In genomic region chr5:68033029-68033428, GRCh38 we compare ENCODE assay signal across 15 cellular contexts.
DNase-seq lines count a peak whose midpoint lies in the region; TF ChIP-seq lines count a peak whose summit lies in the region.
"Had no signal": no experiment of that assay in that cellular context is flagged by ENCODE, and none has a peak within 500 bp of the region (broad histone marks: within the 10 kb centered on the region; RNA-seq: fewer than 3 reads in every experiment).

No MANE protein-coding gene starts in this region.

- no peak for TF ChIP-seq POLR2A in prostate gland (IDR thresholded peaks at IDR 0.05)

- H3K27ac ChIP-seq in WERI-Rb-1 (no peak overlapping the region), hepatocyte (peak overlapping the region; percentile 38), prostate gland (no peak overlapping the region), substantia nigra (ENCODE audit: low read depth, low read length, poor library complexity, severe bottlenecking) (no peak overlapping the region), MM.1S (ENCODE audit: low read length) (no peak overlapping the region)
- H3K27ac ChIP-seq: BLaER1 treated with 17β-estradiol and CSF1 and Interleukin-3, amounts not matched to agents 10 nM and 100 nM had no signal

- H3K27me3 ChIP-seq in WERI-Rb-1 (ENCODE audit: insufficient read depth, low read depth, severe bottlenecking) (no peaks in the 10 kb centered on the region), hepatocyte (no peaks in the 10 kb centered on the region), prostate gland (replicated peaks; ENCODE audit: insufficient read depth) (no peaks in the 10 kb centered on the region), MM.1S (replicated peaks; ENCODE audit: insufficient read depth, low read length) (no peaks in the 10 kb centered on the region)
- H3K27me3 ChIP-seq: BLaER1 treated with 17β-estradiol and CSF1 and Interleukin-3, amounts not matched to agents 10 nM and 100 nM had no signal

- H3K79me2 ChIP-seq in hepatocyte, result no peaks in the 10 kb centered on the region
- H3K79me2 ChIP-seq in MM.1S (ENCODE audit: low read length), result no peaks in the 10 kb centered on the region

- H3K4me3 ChIP-seq in WERI-Rb-1 (ENCODE audit: low read depth, low read length), result no peak overlapping the region
- H3K4me3 ChIP-seq in hepatocyte, result no peak overlapping the region
- H3K4me3 ChIP-seq in prostate gland, result no peak overlapping the region
- no peak overlapping the region for H3K4me3 ChIP-seq in MM.1S (ENCODE audit: low read length)
- H3K4me3 ChIP-seq: BLaER1 treated with 17β-estradiol and CSF1 and Interleukin-3, amounts not matched to agents 10 nM and 100 nM had no signal

- H3F3A ChIP-seq in MM.1S (ENCODE audit: insufficient read depth, low read length), result no peaks in the 10 kb centered on the region

- H3K9me2 ChIP-seq in hepatocyte (replicated peaks; ENCODE audit: insufficient read depth) (no peaks in the 10 kb centered on the region), MM.1S (replicated peaks; ENCODE audit: insufficient read depth, low read length) (no peaks in the 10 kb centered on the region)

- no peak overlapping the region for H3K4me2 ChIP-seq in hepatocyte
- H3K4me2 ChIP-seq in MM.1S (ENCODE audit: low read depth, low read length), result no peak overlapping the region
- H3K4me2 ChIP-seq: BLaER1 treated with 17β-estradiol and CSF1 and Interleukin-3, amounts not matched to agents 10 nM and 100 nM had no signal

- no peak for TF ChIP-seq CTCF in WERI-Rb-1 (IDR thresholded peaks at IDR 0.05; ENCODE audit: low read depth, low read length)
- no peak for TF ChIP-seq CTCF in hepatocyte (IDR thresholded peaks at IDR 0.05; ENCODE audit: poor library complexity)
- no peak for TF ChIP-seq CTCF in prostate gland (IDR thresholded peaks at IDR 0.05)
- no peak for TF ChIP-seq CTCF in MM.1S (IDR thresholded peaks at IDR 0.05; ENCODE audit: low read length)

- H3K4me1 ChIP-seq in hepatocyte (ENCODE audit: insufficient read depth), result peaks cover 36% of the 10 kb centered on the region
- H3K4me1 ChIP-seq in prostate gland (replicated peaks), result no peaks in the 10 kb centered on the region
- H3K4me1 ChIP-seq in MM.1S (ENCODE audit: low read length), result no peaks in the 10 kb centered on the region

- DNase-seq in NCI-H1105 treated with DMSO at 0.1 percent for 48 hours (lab: John Stamatoyannopoulos, UW) (peak; percentile 7), NCI-H1105 (lab: John Stamatoyannopoulos, UW) (no peak), WERI-Rb-1 (peak; percentile 46), hepatocyte (ENCODE audit: low spot score) (no peak), prostate gland (ENCODE audit: low spot score) (peak; percentile 20), substantia nigra (lab: John Stamatoyannopoulos, UW) (no peak), MM.1S (no peak)
- DNase-seq in stimulated activated CD4-positive, alpha-beta T cell treated with anti-CD3 and anti-CD28 coated beads, Interleukin-15, amount 100 ng/mL, for 24 hours, result no peak
- DNase-seq: 8988T, DMS53, NCI-H1048, NCI-H1930, NCI-H510A, SIG-M5 had no signal

- no peaks in the 10 kb centered on the region for H3K9me3 ChIP-seq in WERI-Rb-1 (ENCODE audit: severe bottlenecking)
- H3K9me3 ChIP-seq in hepatocyte (ENCODE audit: low read depth), result no peaks in the 10 kb centered on the region
- H3K9me3 ChIP-seq in prostate gland, result no peaks in the 10 kb centered on the region
- no peaks in the 10 kb centered on the region for H3K9me3 ChIP-seq in MM.1S (replicated peaks; ENCODE audit: insufficient read depth, low read length)
- H3K9me3 ChIP-seq: BLaER1 treated with 17β-estradiol and CSF1 and Interleukin-3, amounts not matched to agents 10 nM and 100 nM had no signal

- no peaks in the 10 kb centered on the region for H3K36me3 ChIP-seq in WERI-Rb-1
- no peaks in the 10 kb centered on the region for H3K36me3 ChIP-seq in hepatocyte (replicated peaks; ENCODE audit: insufficient read depth, low read depth)
- H3K36me3 ChIP-seq in prostate gland, result no peaks in the 10 kb centered on the region
- H3K36me3 ChIP-seq in MM.1S (replicated peaks; ENCODE audit: insufficient read depth, low read length), result no peaks in the 10 kb centered on the region
- H3K36me3 ChIP-seq: BLaER1 treated with 17β-estradiol and CSF1 and Interleukin-3, amounts not matched to agents 10 nM and 100 nM had no signal

- H4K20me1 ChIP-seq in hepatocyte (ENCODE audit: insufficient read depth, poor library complexity, severe bottlenecking) (no peaks in the 10 kb centered on the region), MM.1S (ENCODE audit: insufficient read depth, low read length) (no peaks in the 10 kb centered on the region)
- H4K20me1 ChIP-seq: BLaER1 treated with 17β-estradiol and CSF1 and Interleukin-3, amounts not matched to agents 10 nM and 100 nM had no signal

- intact Hi-C loops in prostate gland (cut with DNase I), result no loop called here

- peak overlapping the region; percentile 23 for H2AFZ ChIP-seq in hepatocyte
- H2AFZ ChIP-seq in MM.1S (ENCODE audit: low read length), result no peak overlapping the region

- H3K9ac ChIP-seq in MM.1S (ENCODE audit: low read length), result no peak overlapping the region
- H3K9ac ChIP-seq: BLaER1 treated with 17β-estradiol and CSF1 and Interleukin-3, amounts not matched to agents 10 nM and 100 nM had no signal

- WGBS in hepatocyte (ENCODE audit: low lambda C conversion rate, missing lambda C conversion rate), result 62% methylated on average over 5 of the region's 5 CpGs
- 64% methylated on average over 5 of the region's 5 CpGs for WGBS in prostate gland

Comparison
In these comparisons a context has a peak if more than half of its experiments do, and no peak if none do; other contexts are left out.
1. DNase-seq: peak in NCI-H1105 treated with DMSO at 0.1 percent for 48 hours (single experiment), WERI-Rb-1 (single experiment) and prostate gland (single experiment); none in NCI-H1105 (single experiment), hepatocyte (single experiment), substantia nigra (0 of 49), MM.1S (single experiment) and stimulated activated CD4-positive, alpha-beta T cell treated with anti-CD3 and anti-CD28 coated beads, Interleukin-15, amount 100 ng/mL, for 24 hours (single experiment).